12 cellular contexts compared by ENCODE assay signal in the genomic region with DNA sequence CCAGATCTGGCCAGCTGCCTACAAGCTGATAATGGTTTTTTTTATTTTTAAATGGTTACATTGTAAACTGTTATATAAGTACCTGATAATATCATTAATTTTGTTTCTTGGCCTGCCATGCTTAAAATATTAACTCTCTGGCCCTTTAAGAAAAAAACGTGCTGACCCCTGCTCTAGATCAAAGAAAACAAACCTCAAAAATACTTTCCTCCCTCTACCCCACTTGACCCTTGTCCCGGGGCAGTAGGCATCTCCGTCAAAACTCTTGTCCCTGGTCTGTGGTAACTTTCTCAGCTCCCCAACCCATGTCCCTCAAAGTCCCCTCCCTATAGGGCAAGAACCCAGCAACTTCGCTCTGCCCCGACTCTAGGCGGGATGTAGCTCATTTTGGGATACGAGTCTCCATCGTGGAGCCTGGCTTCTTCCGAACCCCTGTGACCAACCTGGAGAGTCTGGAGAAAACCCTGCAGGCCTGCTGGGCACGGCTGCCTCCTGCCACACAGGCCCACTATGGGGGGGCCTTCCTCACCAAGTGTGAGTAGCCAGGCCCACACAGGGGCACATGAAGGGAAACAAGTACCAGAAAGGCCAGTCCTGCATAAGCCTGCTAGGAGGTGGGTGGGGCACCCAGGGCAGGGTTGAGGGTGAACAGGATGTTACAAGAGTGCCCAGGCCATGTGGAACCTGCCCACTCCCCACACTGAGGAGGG. TPM values are rescaled to one million over a fixed set of nuclear protein-coding genes. Genes with fewer than 3 reads are reported as not detected.
DNase-seq lines count a peak whose midpoint lies in the region; ATAC-seq and TF ChIP-seq lines count a peak whose summit lies in the region.
"Had no signal": no experiment of that assay in that cellular context is flagged by ENCODE, and none has a peak within 500 bp of the region (broad histone marks: within the 10 kb centered on the region; RNA-seq: fewer than 3 reads in every experiment).

No MANE protein-coding gene starts in this region.

- peaks cover 32% of the 10 kb centered on the region for H3K79me2 ChIP-seq in GM23248 (ENCODE audit: insufficient read depth)

- 38 to 45% methylated on average over 10 of the region's 10 CpGs for WGBS in GM23248 (ENCODE audit: low coverage in 1 of 2, low lambda C conversion rate in 2 of 2, missing lambda C conversion rate in 2 of 2), 2 experiments
- 30 to 39% methylated on average over 10 of the region's 10 CpGs for WGBS in body of pancreas, 2 donors

- H3K4me3 ChIP-seq in GM23248 (no peak overlapping the region), ascending aorta (no peak overlapping the region), body of pancreas (no peak overlapping the region)

- H3K9me2 ChIP-seq in GM23248 (ENCODE audit: insufficient read depth): no peaks in the 10 kb centered on the region

- H3K27me3 ChIP-seq in GM23248 (replicated peaks; ENCODE audit: insufficient read depth): no peaks in the 10 kb centered on the region
- no peaks in the 10 kb centered on the region for H3K27me3 ChIP-seq in ascending aorta
- no peaks in the 10 kb centered on the region for H3K27me3 ChIP-seq in layer of hippocampus (ENCODE audit: control insufficient read depth, insufficient read depth, low read length)
- H3K27me3 ChIP-seq in body of pancreas: no peaks in the 10 kb centered on the region

- in situ Hi-C loops in GM23248 (cut with MboI): no loop called here

- H3K9ac ChIP-seq in GM23248: peak overlapping the region; percentile 19; the same call in 1 of the 2 replicates
- H3K9ac ChIP-seq: KMS-11 had no signal

- no peak overlapping the region for H2AFZ ChIP-seq in GM23248

- H3F3A ChIP-seq in GM23248 (ENCODE audit: insufficient read depth): peaks cover 79% of the 10 kb centered on the region

- no peak overlapping the region for H3K4me2 ChIP-seq in GM23248 (ENCODE audit: unreplicated experiment)
- H3K4me2 ChIP-seq: KMS-11 had no signal

- H3K27ac ChIP-seq in GM23248 (peak overlapping the region; percentile 27), ascending aorta (peak overlapping the region; percentile 54 to 63), layer of hippocampus (ENCODE audit: low read depth, low read length) (peak overlapping the region; percentile 27), body of pancreas (peak overlapping the region in 1 of 4 donors; percentile 6)
- H3K27ac ChIP-seq: KMS-11 had no signal

- no peaks in the 10 kb centered on the region for H3K9me3 ChIP-seq in GM23248 (ENCODE audit: low read depth)
- H3K9me3 ChIP-seq in ascending aorta: no peaks in the 10 kb centered on the region
- H3K9me3 ChIP-seq in body of pancreas: no peaks in the 10 kb centered on the region

- peaks cover 28 to 44% of the 10 kb centered on the region in 2 donors for H3K4me1 Mint-ChIP-seq in stimulated activated naive B cell treated with anti-CD40 and anti-IgM and Interleukin-4, amounts not matched to agents 10 μg/mL and 1 μg/mL and 100 μg/mL, for 72 hours

- no peaks in the 10 kb centered on the region for H3K9me3 Mint-ChIP-seq in stimulated activated naive B cell treated with anti-CD40 and anti-IgM and Interleukin-4, amounts not matched to agents 10 μg/mL and 1 μg/mL and 100 μg/mL, for 72 hours
- H3K9me3 Mint-ChIP-seq: CD8-positive, alpha-beta memory T cell had no signal

- DNase-seq in GM23248: peak; percentile 23
- DNase-seq in ascending aorta (ENCODE audit: low spot score in 2 of 2): no peak
- no peak for DNase-seq in stimulated activated naive B cell treated with anti-CD40 and anti-IgM and Interleukin-4, amounts not matched to agents 10 μg/mL and 1 μg/mL and 100 μg/mL, for 72 hours
- DNase-seq in body of pancreas: no peak
- no peak for DNase-seq in SKM-1 (lab: John Stamatoyannopoulos, UW; ENCODE audit: unreplicated experiment)

- H3K4me3 Mint-ChIP-seq in stimulated activated naive B cell treated with anti-CD40 and anti-IgM and Interleukin-4, amounts not matched to agents 10 μg/mL and 1 μg/mL and 100 μg/mL, for 72 hours: no peak overlapping the region

- H3K27ac Mint-ChIP-seq in stimulated activated naive B cell treated with anti-CD40 and anti-IgM and Interleukin-4, amounts not matched to agents 10 μg/mL and 1 μg/mL and 100 μg/mL, for 72 hours: peak overlapping the region; percentile 32
- H3K27ac Mint-ChIP-seq: progenitor cell of endocrine pancreas had no signal

- no peaks in the 10 kb centered on the region for H3K27me3 Mint-ChIP-seq in stimulated activated naive B cell treated with anti-CD40 and anti-IgM and Interleukin-4, amounts not matched to agents 10 μg/mL and 1 μg/mL and 100 μg/mL, for 72 hours
- H3K27me3 Mint-ChIP-seq: CD8-positive, alpha-beta memory T cell; progenitor cell of endocrine pancreas had no signal

- intact Hi-C loops in ascending aorta (cut with DNase I): loop anchor here (5.0 to 10.0 kb wide), 2 partner anchors 66 to 1299 kb away; no protein-coding TSS in a partner anchor
- intact Hi-C loops in body of pancreas (cut with DNase I): no loop called here

- H4K20me1 ChIP-seq in GM23248 (ENCODE audit: insufficient read depth): 0 out of 2 replicates have a peak, but pooled peaks cover 3% of the 10 kb centered on the region

- peaks cover 53% of the 10 kb centered on the region for H3K4me1 ChIP-seq in GM23248 (ENCODE audit: insufficient read depth)
- H3K4me1 ChIP-seq in ascending aorta: peaks cover 35 to 63% of the 10 kb centered on the region in 2 donors
- H3K4me1 ChIP-seq in body of pancreas: peaks cover 74% of the 10 kb centered on the region

- TF ChIP-seq CTCF in ascending aorta (IDR thresholded peaks at IDR 0.05) (no peak), body of pancreas (IDR thresholded peaks at IDR 0.05) (no peak)

- peaks cover 12 to 29% of the 10 kb centered on the region in 2 donors for H3K36me3 Mint-ChIP-seq in stimulated activated naive B cell treated with anti-CD40 and anti-IgM and Interleukin-4, amounts not matched to agents 10 μg/mL and 1 μg/mL and 100 μg/mL, for 72 hours

- H3K36me3 ChIP-seq in GM23248 (ENCODE audit: low read depth): peaks cover 36% of the 10 kb centered on the region
- H3K36me3 ChIP-seq in ascending aorta: peaks cover 19 to 39% of the 10 kb centered on the region in 2 donors
- H3K36me3 ChIP-seq in body of pancreas (replicated peaks in 1 of 2; ENCODE audit: insufficient read depth in 1 of 2, low read depth in 2 of 2): peaks cover 0 to 7% of the 10 kb centered on the region in 2 donors

- no peak for ATAC-seq in stimulated activated naive B cell treated with anti-CD40 and anti-IgM and Interleukin-4, amounts not matched to agents 10 μg/mL and 1 μg/mL and 100 μg/mL, for 72 hours (replicated peaks)
- no peak for ATAC-seq in HG02938 (IDR thresholded peaks at IDR 0.05; ENCODE audit: unreplicated experiment)
- ATAC-seq in body of pancreas: no peak
- no peak for ATAC-seq in HG03460 (IDR thresholded peaks at IDR 0.05; ENCODE audit: unreplicated experiment)
- ATAC-seq: stimulated activated naive CD8-positive, alpha-beta T cell treated with anti-CD3 and anti-CD28 coated beads, Interleukin-15, Interleukin-2, amounts not matched to agents 100 U/mL and 50 U/mL, for 24 hours had no signal

- no peak for TF ChIP-seq POLR2A in body of pancreas (IDR thresholded peaks at IDR 0.05)

RNA-seq across cellular contexts. Expression of gene RDH5, which starts 3.5 kb away (rescaled TPM):
- total RNA-seq in GM23248 (2014; rRNA removed; shearing (Covaris generic)): 15.4 and 27.2 TPM in 2 replicates
- 15.6 and 17.6 TPM in 2 replicates for polyA plus RNA-seq in GM23248 (2016; fragmentation: Nextera tagmentation; extraction: Ambion mirVana)
- total RNA-seq in ascending aorta: 3.6 TPM
- 10 to 100 TPM in 1 of 2 donors, 1 to 10 TPM in 1; 4.2 to 20.4 TPM for total RNA-seq in body of pancreas

RNA-seq across cellular contexts. Expression of gene CD63, which starts 5.1 kb away (rescaled TPM):
- total RNA-seq in GM23248 (2014; rRNA removed; shearing (Covaris generic)): 1,521 and 1,535 TPM in 2 replicates
- 3,562 and 3,671 TPM in 2 replicates for polyA plus RNA-seq in GM23248 (2016; fragmentation: Nextera tagmentation; extraction: Ambion mirVana)
- 566 TPM for total RNA-seq in ascending aorta
- 100 to 1,000 TPM; 341 to 511 TPM for total RNA-seq in body of pancreas

RNA-seq across cellular contexts. Expression of gene BLOC1S1, which starts 7.8 kb away (rescaled TPM):
- total RNA-seq in GM23248 (2014; rRNA removed; shearing (Covaris generic)): 47.6 and 110 TPM in 2 replicates
- 193 and 197 TPM in 2 replicates for polyA plus RNA-seq in GM23248 (2016; fragmentation: Nextera tagmentation; extraction: Ambion mirVana)
- total RNA-seq in ascending aorta (57.2 TPM), body of pancreas (100 to 1,000 TPM in 1 of 2 donors, 10 to 100 TPM in 1; 86.1 to 105 TPM)

RNA-seq across cellular contexts. Expression of gene ITGA7, which starts 16.0 kb away (rescaled TPM):
- 6.6 and 7.2 TPM in 2 replicates for total RNA-seq in GM23248 (2014; rRNA removed; shearing (Covaris generic))
- 2.0 and 2.1 TPM in 2 replicates for polyA plus RNA-seq in GM23248 (2016; fragmentation: Nextera tagmentation; extraction: Ambion mirVana)
- total RNA-seq in ascending aorta (246 TPM), body of pancreas (10 to 100 TPM; 11.4 to 52.1 TPM)

RNA-seq across cellular contexts. Expression of gene GDF11, which starts 19.3 kb away (rescaled TPM):
- 2.1 and 9.9 TPM in 2 replicates for total RNA-seq in GM23248 (2014; rRNA removed; shearing (Covaris generic))
- polyA plus RNA-seq in GM23248 (2016; fragmentation: Nextera tagmentation; extraction: Ambion mirVana): 0.56 and 0.67 TPM in 2 replicates
- total RNA-seq in ascending aorta (1.6 TPM), body of pancreas (under 1 TPM; 0.33 to 0.78 TPM)
